14 cellular contexts compared by ENCODE assay signal in the genomic region with DNA sequence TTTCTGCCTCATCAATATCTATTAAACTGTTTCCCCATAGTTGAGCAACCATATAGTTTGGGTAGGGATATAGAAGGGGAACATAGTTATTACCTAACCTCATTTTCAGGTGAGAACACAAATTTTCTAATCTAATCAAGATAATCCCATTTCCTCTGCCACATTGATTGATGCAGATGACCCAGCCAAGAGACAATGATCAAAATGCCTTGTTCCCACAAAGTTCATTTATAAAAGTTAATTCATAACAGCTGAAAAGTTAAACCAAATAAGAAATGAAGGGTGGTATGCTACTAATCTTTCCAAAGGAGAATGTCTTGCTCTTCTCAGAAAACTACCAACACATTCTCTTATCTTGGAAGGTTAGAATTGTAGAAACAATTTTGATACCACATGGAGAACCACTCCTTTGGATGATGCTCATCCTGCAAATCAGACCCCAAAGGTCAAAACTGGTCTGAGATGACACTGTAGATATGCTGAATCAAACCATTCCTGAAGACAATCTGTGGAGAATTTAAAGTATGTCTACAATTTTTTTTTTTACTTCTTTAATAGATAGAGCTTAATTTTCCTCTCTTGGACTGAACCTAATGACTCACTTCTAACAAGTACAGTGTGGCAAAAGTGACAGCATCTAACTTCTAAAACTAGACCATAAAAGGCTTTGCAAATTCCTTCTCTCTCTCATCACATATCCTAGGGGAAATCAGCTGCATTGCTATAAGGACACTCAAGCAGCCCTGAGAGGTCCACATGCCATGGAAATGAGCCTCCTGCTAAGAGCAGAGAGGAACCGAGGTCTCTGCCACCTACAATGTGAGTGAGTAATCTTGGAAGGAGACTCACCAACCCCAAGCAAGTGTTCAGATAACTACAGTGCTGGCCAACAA.
DNase-seq lines count a peak whose midpoint lies in the region; ATAC-seq, FAIRE-seq and TF ChIP-seq lines count a peak whose summit lies in the region.
"Had no signal": no experiment of that assay in that cellular context is flagged by ENCODE, and none has a peak within 500 bp of the region (broad histone marks: within the 10 kb centered on the region; RNA-seq: fewer than 3 reads in every experiment).

No MANE protein-coding gene starts in this region.

- intact Hi-C loops in spleen (cut with DNase I; ENCODE audit: low total_unique reads), result no loop called here

- WGBS in A549 (ENCODE audit: missing lambda C conversion rate), result 0% methylated on average over 1 of the region's 1 CpG
- 50 to 75% (median 66%) methylated on average over 1 of the region's 1 CpG for WGBS in spleen, 5 donors

- H3K9me3 ChIP-seq in A549 (peaks cover 8% of the 10 kb centered on the region; the same call in 2 of the 3 replicates), spleen (peaks cover 0 to 7% (median 0%) of the 10 kb centered on the region in 8 donors)

- H3K27me3 ChIP-seq in spleen (replicated peaks in 1 of 7), result no peaks in the 10 kb centered on the region

- DNase-seq in A549 (ENCODE audit: low read depth in 1 of 2, low spot score in 1 of 2), result peak in 1 of 2 experiments; percentile 72
- DNase-seq in HK-2 (ENCODE audit: unreplicated experiment), result peak; percentile 70
- peak; percentile 29 for DNase-seq in astrocyte of the cerebellum (ENCODE audit: low read depth)
- DNase-seq in islet precursor cell, result peak; percentile 85
- DNase-seq in stimulated activated CD8-positive, alpha-beta memory T cell treated with anti-CD3 and anti-CD28 coated beads, Interleukin-4, amount 100 ng/mL, for 48 hours, result no peak
- no peak for DNase-seq in spleen
- DNase-seq: AML-193, GDM1, NCI-H446 treated with DMSO at 0.1 percent for 48 hours, retina, RPMI8226 had no signal

- no peak overlapping the region for H3K4me2 ChIP-seq in A549

- no peaks in the 10 kb centered on the region for H3K36me3 ChIP-seq in spleen

- no peak for TF ChIP-seq RAD21 in A549 (conservative IDR thresholded peaks at IDR 0.05 in 1 of 2, IDR thresholded peaks at IDR 0.05 in 1 of 2)

- TF ChIP-seq CTCF in A549 (IDR thresholded peaks at IDR 0.05), result no peak
- no peak for TF ChIP-seq CTCF in astrocyte of the cerebellum (IDR thresholded peaks at IDR 0.05; ENCODE audit: low read depth, low read length, missing control alignments)
- TF ChIP-seq CTCF in spleen (IDR thresholded peaks at IDR 0.05 in 8 of 11, conservative IDR thresholded peaks at IDR 0.05 in 3 of 11), result no peak

- H3K27ac ChIP-seq in A549, result peak overlapping the region; percentile 57 to 66
- no peak overlapping the region for H3K27ac ChIP-seq in spleen
- H3K27ac ChIP-seq: HL-60 had no signal

- ATAC-seq in A549 (peak; percentile 76 to 82), GM19397 (IDR thresholded peaks at IDR 0.05; ENCODE audit: unreplicated experiment) (no peak), HG03432 (IDR thresholded peaks at IDR 0.05; ENCODE audit: unreplicated experiment) (no peak)

- TF ChIP-seq POLR2A in A549 (IDR thresholded peaks at IDR 0.05; ENCODE audit: low read length) (no peak), spleen (IDR thresholded peaks at IDR 0.05) (no peak)

- peaks cover 39% of the 10 kb centered on the region for H3K4me1 ChIP-seq in A549
- no peaks in the 10 kb centered on the region for H3K4me1 ChIP-seq in spleen

- in situ Hi-C loops in astrocyte of the cerebellum (cut with HindIII; ENCODE audit: low sequenced_read_pairs), result no loop called here

- H3K4me3 ChIP-seq in A549, result no peak overlapping the region
- no peak overlapping the region for H3K4me3 ChIP-seq in astrocyte of the cerebellum (ENCODE audit: low read depth, low read length)
- H3K4me3 ChIP-seq in spleen, result no peak overlapping the region

- no peak for FAIRE-seq in A549 (lab: Jason Lieb, UNC)

- POLR2A ChIA-PET in A549 (lab: Yijun Ruan, JAX), result no interaction called here

- CTCF ChIA-PET in A549 (lab: Yijun Ruan, JAX), result no interaction called here

- peak; percentile 17 to 47; a peak in 1 of 5 replicates for TF ChIP-seq EP300 in A549 (IDR thresholded peaks at IDR 0.05)

TF ChIP-seq in A549, 52 proteins besides CTCF, POLR2A, EP300 and RAD21:
- TF ChIP-seq NR3C1 (IDR thresholded peaks at IDR 0.05) (no peak), FOSB (CRISPR knock-in tag; IDR thresholded peaks at IDR 0.05) (no peak), MAFK (IDR thresholded peaks at IDR 0.05; ENCODE audit: partially characterized antibody) (no peak), GATA3 (IDR thresholded peaks at IDR 0.05; ENCODE audit: borderline replicate concordance) (peak; percentile 64; the same call in 1 of the 2 replicates), EHF (CRISPR knock-in tag; IDR thresholded peaks at IDR 0.05) (no peak), EHMT2 (IDR thresholded peaks at IDR 0.05; ENCODE audit: low read depth) (no peak), HOXB13 (CRISPR knock-in tag; IDR thresholded peaks at IDR 0.05; ENCODE audit: low read depth) (no peak), CHD4 (IDR thresholded peaks at IDR 0.05; ENCODE audit: borderline replicate concordance) (no peak), ESRRA (IDR thresholded peaks at IDR 0.05; ENCODE audit: borderline replicate concordance, low read length) (no peak), ZSCAN20 (CRISPR knock-in tag; IDR thresholded peaks at IDR 0.05) (no peak), ZC3H11A (IDR thresholded peaks at IDR 0.05) (no peak), JUN (IDR thresholded peaks at IDR 0.05) (0 out of 5 replicates have a peak, but pooled peaks of 1 of the 2 experiments have one; percentile 32), JUNB (IDR thresholded peaks at IDR 0.05) (peak; percentile 46; the same call in 1 of the 2 replicates), KDM1A (IDR thresholded peaks at IDR 0.05; ENCODE audit: low read depth) (no peak), HEYL (CRISPR knock-in tag; IDR thresholded peaks at IDR 0.05) (no peak), HOXA7 (CRISPR knock-in tag; IDR thresholded peaks at IDR 0.05) (no peak), PHF8 (IDR thresholded peaks at IDR 0.05; ENCODE audit: borderline replicate concordance, low read depth) (no peak), HDAC2 (IDR thresholded peaks at IDR 0.05) (no peak)
- TF ChIP-seq, protein P1, sequence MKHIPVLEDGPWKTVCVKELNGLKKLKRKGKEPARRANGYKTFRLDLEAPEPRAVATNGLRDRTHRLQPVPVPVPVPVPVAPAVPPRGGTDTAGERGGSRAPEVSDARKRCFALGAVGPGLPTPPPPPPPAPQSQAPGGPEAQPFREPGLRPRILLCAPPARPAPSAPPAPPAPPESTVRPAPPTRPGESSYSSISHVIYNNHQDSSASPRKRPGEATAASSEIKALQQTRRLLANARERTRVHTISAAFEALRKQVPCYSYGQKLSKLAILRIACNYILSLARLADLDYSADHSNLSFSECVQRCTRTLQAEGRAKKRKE (CRISPR knock-in tag; IDR thresholded peaks at IDR 0.05; ENCODE audit: low read depth), result no peak
- TF ChIP-seq, protein P2, sequence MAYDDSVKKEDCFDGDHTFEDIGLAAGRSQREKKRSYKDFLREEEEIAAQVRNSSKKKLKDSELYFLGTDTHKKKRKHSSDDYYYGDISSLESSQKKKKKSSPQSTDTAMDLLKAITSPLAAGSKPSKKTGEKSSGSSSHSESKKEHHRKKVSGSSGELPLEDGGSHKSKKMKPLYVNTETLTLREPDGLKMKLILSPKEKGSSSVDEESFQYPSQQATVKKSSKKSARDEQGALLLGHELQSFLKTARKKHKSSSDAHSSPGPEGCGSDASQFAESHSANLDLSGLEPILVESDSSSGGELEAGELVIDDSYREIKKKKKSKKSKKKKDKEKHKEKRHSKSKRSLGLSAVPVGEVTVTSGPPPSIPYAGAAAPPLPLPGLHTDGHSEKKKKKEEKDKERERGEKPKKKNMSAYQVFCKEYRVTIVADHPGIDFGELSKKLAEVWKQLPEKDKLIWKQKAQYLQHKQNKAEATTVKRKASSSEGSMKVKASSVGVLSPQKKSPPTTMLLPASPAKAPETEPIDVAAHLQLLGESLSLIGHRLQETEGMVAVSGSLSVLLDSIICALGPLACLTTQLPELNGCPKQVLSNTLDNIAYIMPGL (CRISPR knock-in tag; IDR thresholded peaks at IDR 0.05; ENCODE audit: borderline replicate concordance), result no peak
- TF ChIP-seq, protein P3, sequence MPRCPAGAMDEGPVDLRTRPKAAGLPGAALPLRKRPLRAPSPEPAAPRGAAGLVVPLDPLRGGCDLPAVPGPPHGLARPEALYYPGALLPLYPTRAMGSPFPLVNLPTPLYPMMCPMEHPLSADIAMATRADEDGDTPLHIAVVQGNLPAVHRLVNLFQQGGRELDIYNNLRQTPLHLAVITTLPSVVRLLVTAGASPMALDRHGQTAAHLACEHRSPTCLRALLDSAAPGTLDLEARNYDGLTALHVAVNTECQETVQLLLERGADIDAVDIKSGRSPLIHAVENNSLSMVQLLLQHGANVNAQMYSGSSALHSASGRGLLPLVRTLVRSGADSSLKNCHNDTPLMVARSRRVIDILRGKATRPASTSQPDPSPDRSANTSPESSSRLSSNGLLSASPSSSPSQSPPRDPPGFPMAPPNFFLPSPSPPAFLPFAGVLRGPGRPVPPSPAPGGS (IDR thresholded peaks at IDR 0.05), result no peak

Comparison
In these comparisons a context has a peak if more than half of its experiments do, and no peak if none do; other contexts are left out.
1. ATAC-seq: peak in A549 (2 of 2); none in GM19397 (single experiment) and HG03432 (single experiment).
2. DNase-seq: peak in HK-2 (single experiment), astrocyte of the cerebellum (single experiment) and islet precursor cell (single experiment); none in stimulated activated CD8-positive, alpha-beta memory T cell treated with anti-CD3 and anti-CD28 coated beads, Interleukin-4, amount 100 ng/mL, for 48 hours (single experiment) and spleen (single experiment).
3. H3K27ac ChIP-seq: peak in A549 (2 of 2); none in spleen (0 of 8).